In the genomic region with DNA sequence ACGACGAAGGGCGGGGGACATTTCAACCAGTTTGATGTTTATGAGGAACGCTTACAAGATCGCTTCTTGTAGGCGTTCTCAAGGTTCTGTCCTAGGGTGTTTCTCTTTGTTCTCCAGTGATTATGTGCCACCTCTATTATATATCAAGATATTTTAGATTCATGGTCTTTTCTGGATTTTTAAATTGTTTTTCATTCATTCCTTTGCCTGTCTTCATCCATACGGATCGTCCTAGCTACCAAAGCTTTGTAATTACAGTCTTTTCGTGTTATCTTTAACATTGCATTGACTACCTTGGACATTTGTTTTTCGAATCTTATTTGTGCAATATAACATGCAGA, we compare ENCODE assay signal across 8 cellular contexts. TPM values are rescaled to one million over a fixed set of nuclear protein-coding genes. Genes with fewer than 3 reads are reported as not detected.
A peak's percentile ranks its signal among the peaks of the same experiment; 100 is the strongest.
DNase-seq lines count a peak whose midpoint lies in the region; ATAC-seq and TF ChIP-seq lines count a peak whose summit lies in the region.

No MANE protein-coding gene starts in this region.

- no peak overlapping the region for H2BK12ac ChIP-seq in mesenchymal stem cell (ENCODE audit: low read length in 2 of 2)

- H3K4me2 ChIP-seq in mesenchymal stem cell (ENCODE audit: low read length, poor library complexity, severe bottlenecking) = peak overlapping the region; percentile 64

- no peak overlapping the region for H3K14ac ChIP-seq in mesenchymal stem cell (ENCODE audit: low read length in 2 of 2)

- H3K79me1 ChIP-seq in mesenchymal stem cell (replicated peaks; ENCODE audit: low read length, poor library complexity, severe bottlenecking) = peaks cover 2% of the 10 kb centered on the region

- H3K36me3 ChIP-seq in heart left ventricle = no peaks in the 10 kb centered on the region
- no peaks in the 10 kb centered on the region for H3K36me3 ChIP-seq in adipocyte (ENCODE audit: control insufficient read depth, insufficient read depth, low read length, severe bottlenecking)
- H3K36me3 ChIP-seq in mesenchymal stem cell (ENCODE audit: control insufficient read depth in 1 of 2, insufficient read depth in 2 of 2, low read depth in 1 of 2, low read length in 2 of 2) = no peaks in the 10 kb centered on the region
- no peaks in the 10 kb centered on the region for H3K36me3 ChIP-seq in upper lobe of right lung

- H3K4ac ChIP-seq in mesenchymal stem cell (ENCODE audit: low read depth in 1 of 2, low read length in 2 of 2) = no peak overlapping the region

- H3K9ac ChIP-seq in adipocyte (ENCODE audit: low read length) (peak overlapping the region; percentile 87), mesenchymal stem cell (ENCODE audit: low read length) (peak overlapping the region; percentile 97)

- no peak overlapping the region for H2BK15ac ChIP-seq in mesenchymal stem cell (ENCODE audit: low read depth, poor library complexity, severe bottlenecking)

- TF ChIP-seq CTCF in heart left ventricle (IDR thresholded peaks at IDR 0.05) = peak in 3 of 12 donors; percentile 12 to 23 (median 15)
- TF ChIP-seq CTCF in upper lobe of right lung (IDR thresholded peaks at IDR 0.05) = no peak

- H3K4me1 ChIP-seq in heart left ventricle = peaks cover 0 to 24% (median 18%) of the 10 kb centered on the region in 12 donors
- no peaks in the 10 kb centered on the region for H3K4me1 ChIP-seq in right cardiac atrium (ENCODE audit: control insufficient read depth, insufficient read depth, low read length)
- peaks cover 16% of the 10 kb centered on the region for H3K4me1 ChIP-seq in adipocyte (ENCODE audit: control insufficient read depth, insufficient read depth, low read length)
- H3K4me1 ChIP-seq in mesenchymal stem cell (ENCODE audit: control insufficient read depth, insufficient read depth, low read depth, low read length) = no peaks in the 10 kb centered on the region
- H3K4me1 ChIP-seq in upper lobe of right lung = peaks cover 20% of the 10 kb centered on the region

- WGBS in heart left ventricle, 4 donors = 4 to 9% (median 5%) methylated on average over 10 of the region's 10 CpGs
- WGBS in right cardiac atrium = 6% methylated on average over 10 of the region's 10 CpGs
- WGBS in mesenchymal stem cell = 23% methylated on average over 7 of the region's 10 CpGs

- H3K4me3 ChIP-seq in heart left ventricle (peak overlapping the region in 9 of 12 donors; percentile 72 to 98 (median 82)), right cardiac atrium (ENCODE audit: low read length) (no peak overlapping the region), adipocyte (ENCODE audit: low read length) (peak overlapping the region; percentile 86), mesenchymal stem cell (ENCODE audit: insufficient read depth in 1 of 2, low read depth in 1 of 2, low read length in 2 of 2) (peak overlapping the region in 1 of 2 experiments; percentile 90), upper lobe of right lung (peak overlapping the region; percentile 70)

- H2BK120ac ChIP-seq in mesenchymal stem cell (ENCODE audit: low read depth, low read length) = no peak overlapping the region

- H4K8ac ChIP-seq in mesenchymal stem cell (ENCODE audit: low read length) = no peak overlapping the region

- no peak overlapping the region for H2AK5ac ChIP-seq in mesenchymal stem cell (ENCODE audit: low read length, severe bottlenecking)

- H2AFZ ChIP-seq in mesenchymal stem cell (ENCODE audit: low read depth, low read length) = no peak overlapping the region

- TF ChIP-seq POLR2A in heart left ventricle (IDR thresholded peaks at IDR 0.05) = no peak

- H4K91ac ChIP-seq in mesenchymal stem cell (ENCODE audit: low read length) = no peak overlapping the region

- H3K27ac ChIP-seq in heart left ventricle (peak overlapping the region in 7 of 12 donors; percentile 92 to 97 (median 95)), right cardiac atrium (ENCODE audit: low read length) (no peak overlapping the region), mesenchymal stem cell (ENCODE audit: low read length, poor library complexity, severe bottlenecking) (no peak overlapping the region), upper lobe of right lung (no peak overlapping the region)

- H3K23ac ChIP-seq in mesenchymal stem cell (ENCODE audit: low read length in 2 of 2) = no peak overlapping the region

- no peaks in the 10 kb centered on the region for H3K9me3 ChIP-seq in heart left ventricle
- H3K9me3 ChIP-seq in right cardiac atrium (ENCODE audit: control insufficient read depth, low read length) = no peaks in the 10 kb centered on the region
- no peaks in the 10 kb centered on the region for H3K9me3 ChIP-seq in adipocyte (ENCODE audit: control insufficient read depth, low read length)
- no peaks in the 10 kb centered on the region for H3K9me3 ChIP-seq in mesenchymal stem cell (ENCODE audit: control insufficient read depth, low read length)
- no peaks in the 10 kb centered on the region for H3K9me3 ChIP-seq in upper lobe of right lung

- no peak overlapping the region for H2BK5ac ChIP-seq in mesenchymal stem cell (ENCODE audit: low read depth, low read length, poor library complexity, severe bottlenecking)

- H3K27me3 ChIP-seq in heart left ventricle = no peaks in the 10 kb centered on the region
- H3K27me3 ChIP-seq in right cardiac atrium (ENCODE audit: control insufficient read depth, insufficient read depth) = no peaks in the 10 kb centered on the region
- no peaks in the 10 kb centered on the region for H3K27me3 ChIP-seq in adipocyte (replicated peaks; ENCODE audit: control insufficient read depth, insufficient read depth, low read length)
- H3K27me3 ChIP-seq in mesenchymal stem cell (ENCODE audit: control insufficient read depth in 1 of 2, insufficient read depth in 1 of 2, low read length in 2 of 2) = no peaks in the 10 kb centered on the region
- no peaks in the 10 kb centered on the region for H3K27me3 ChIP-seq in upper lobe of right lung

- no peak overlapping the region for H3K18ac ChIP-seq in mesenchymal stem cell (ENCODE audit: low read depth in 1 of 2, low read length in 2 of 2)

- ATAC-seq in heart left ventricle = no peak
- no peak for ATAC-seq in right cardiac atrium
- no peak for ATAC-seq in upper lobe of right lung
- ATAC-seq in HG02588 (IDR thresholded peaks at IDR 0.05; ENCODE audit: unreplicated experiment) = no peak
- ATAC-seq in HG02759 (IDR thresholded peaks at IDR 0.05; ENCODE audit: unreplicated experiment) = no peak

- DNase-seq in heart left ventricle (no peak), right cardiac atrium (no peak), adipocyte (ENCODE audit: low read depth) (no peak), mesenchymal stem cell (no peak), upper lobe of right lung (no peak), NCI-H2227 treated with DMSO at 0.1 percent for 48 hours (lab: John Stamatoyannopoulos, UW) (no peak)

- intact Hi-C loops in heart left ventricle (cut with DNase I) = loop anchor here in 3 of 10 donors (2.0 to 10.0 kb wide), 3 partner anchors 100 to 413 kb away; a partner anchor contains a TSS
- intact Hi-C loops in right cardiac atrium (cut with DNase I) = no loop called here
- intact Hi-C loops in upper lobe of right lung (cut with DNase I) = no loop called here

RNA-seq across cellular contexts. Expression of a gene that starts 0.3 kb away (rescaled TPM):
- total RNA-seq in heart left ventricle (10 to 100 TPM in 7 of 9 donors, 1 to 10 TPM in 2; 7.1 to 14.6 (median 12.6) TPM), right cardiac atrium (10 to 100 TPM; 12.3 to 15.0 (median 13.5) TPM), upper lobe of right lung (13.5 TPM)
- polyA plus RNA-seq in heart left ventricle (10 to 100 TPM; 12.9 to 16.5 TPM), right cardiac atrium (14.3 TPM)
- polyA plus RNA-seq in mesenchymal stem cell (2013, experiment 1 of 2) = 17.2 TPM
- 18.1 TPM for polyA plus RNA-seq in mesenchymal stem cell (2013, experiment 2 of 2)

RNA-seq across cellular contexts. Expression of a gene that starts 7.7 kb away (rescaled TPM):
- total RNA-seq in heart left ventricle = 1 to 10 TPM; 1.1 to 5.1 (median 2.9) TPM
- 1 to 10 TPM; 1.4 to 2.2 TPM for polyA plus RNA-seq in heart left ventricle
- total RNA-seq in right cardiac atrium = 1 to 10 TPM; 2.3 to 4.3 (median 3.3) TPM
- 2.8 TPM for polyA plus RNA-seq in right cardiac atrium
- 2.0 TPM for polyA plus RNA-seq in mesenchymal stem cell (2013, experiment 1 of 2)
- 1.8 TPM for polyA plus RNA-seq in mesenchymal stem cell (2013, experiment 2 of 2)
- total RNA-seq in upper lobe of right lung = 2.4 TPM

RNA-seq across cellular contexts. Expression of a gene that starts 25.4 kb away (rescaled TPM):
- total RNA-seq in heart left ventricle (not detected), right cardiac atrium (not detected), upper lobe of right lung (not detected)
- polyA plus RNA-seq in heart left ventricle (not detected), right cardiac atrium (not detected)
- not detected for polyA plus RNA-seq in mesenchymal stem cell (2013, experiment 1 of 2)
- not detected for polyA plus RNA-seq in mesenchymal stem cell (2013, experiment 2 of 2)

RNA-seq across cellular contexts. Expression of a gene that starts 41.6 kb away (rescaled TPM):
- total RNA-seq in heart left ventricle = not detected
- polyA plus RNA-seq in heart left ventricle = not detected
- total RNA-seq in right cardiac atrium = not detected
- polyA plus RNA-seq in right cardiac atrium = 0.07 TPM
- 0.65 TPM for polyA plus RNA-seq in mesenchymal stem cell (2013, experiment 1 of 2)
- 0.78 TPM for polyA plus RNA-seq in mesenchymal stem cell (2013, experiment 2 of 2)
- total RNA-seq in upper lobe of right lung = not detected

RNA-seq across cellular contexts. Expression of a gene that starts 59.7 kb away (rescaled TPM):
- total RNA-seq in heart left ventricle (10 to 100 TPM; 66.0 to 91.3 (median 77.3) TPM), right cardiac atrium (10 to 100 TPM; 54.1 to 69.9 (median 61.4) TPM), upper lobe of right lung (43.9 TPM)
- polyA plus RNA-seq in heart left ventricle (100 to 1,000 TPM; 103 to 106 TPM), right cardiac atrium (73.7 TPM)
- 57.0 TPM for polyA plus RNA-seq in mesenchymal stem cell (2013, experiment 1 of 2)
- polyA plus RNA-seq in mesenchymal stem cell (2013, experiment 2 of 2) = 58.8 TPM

Comparison
In these comparisons a context has a peak if more than half of its experiments do, and no peak if none do; other contexts are left out.
1. H3K27ac ChIP-seq: peak in heart left ventricle (7 of 12); none in right cardiac atrium (single experiment), mesenchymal stem cell (single experiment) and upper lobe of right lung (single experiment).